In genomic region chr7:67805921-67806471, GRCh38 we compare ENCODE assay signal across 35 cellular contexts.
"Had no signal": no experiment of that assay in that cellular context is flagged by ENCODE, and none has a peak within 500 bp of the region (broad histone marks: within the 10 kb centered on the region; RNA-seq: fewer than 3 reads in every experiment).

No MANE protein-coding gene starts in this region.

- H3K27ac ChIP-seq: adrenal gland, ascending aorta, body of pancreas, brain microvascular endothelial cell, breast epithelium, cardiac muscle cell had no signal

- H3K36me3 ChIP-seq: adrenal gland, ascending aorta, brain microvascular endothelial cell, breast epithelium, cardiac muscle cell had no signal

- H3K9me3 ChIP-seq: adrenal gland, ascending aorta, body of pancreas, breast epithelium had no signal

- FAIRE-seq: astrocyte, bronchial epithelial cell had no signal

- ATAC-seq: activated naive CD4-positive, alpha-beta T cell treated with anti-CD3 and anti-CD28 coated beads, Interleukin-2, amount 50 U/mL, for 72 hours; activated naive CD8-positive, alpha-beta T cell treated with anti-CD3 and anti-CD28 coated beads, Interleukin-2, amount 50 U/mL, for 24 hours; activated T-cell treated with anti-CD3 and anti-CD28 coated beads, Interleukin-2, amount 50 U/mL, for 4 hours; activated T-cell treated with anti-CD3 and anti-CD28 coated beads, Interleukin-2, amount 50 U/mL, for 72 hours; activated T-helper 17 cell treated with anti-CD3 and anti-CD28 coated beads, Interleukin-2, amount 50 U/mL, for 72 hours; body of pancreas had no signal

- H3K27me3 ChIP-seq: adrenal gland, ascending aorta, body of pancreas, brain microvascular endothelial cell had no signal

- H3K4me1 ChIP-seq: adrenal gland, ascending aorta, body of pancreas, breast epithelium had no signal

- DNase-seq: activated effector memory CD4-positive, alpha-beta T cell treated with anti-CD3 and anti-CD28 coated beads, Interleukin-2, amount 50 U/mL, for 16 hours; activated effector memory CD4-positive, alpha-beta T cell treated with Interleukin-2 at 50 U/mL for 16 hours; activated gamma-delta T cell; activated gamma-delta T cell treated with Interleukin-2 at 50 U/mL for 16 hours; activated naive CD4-positive, alpha-beta T cell; activated naive CD4-positive, alpha-beta T cell treated with anti-CD3 and anti-CD28 coated beads for 36 hours; activated naive CD4-positive, alpha-beta T cell treated with anti-CD3 and anti-CD28 coated beads, Interleukin-2, amount 10 ng/mL, durations not matched to agents 7 days and 5 days; activated naive CD4-positive, alpha-beta T cell treated with anti-CD3 and anti-CD28 coated beads, Interleukin-2, amount 50 U/mL, for 16 hours; activated naive CD4-positive, alpha-beta T cell treated with Interleukin-2 at 50 U/mL for 16 hours; activated naive CD8-positive, alpha-beta T cell treated with anti-CD3 and anti-CD28 coated beads for 36 hours; activated naive CD8-positive, alpha-beta T cell treated with anti-CD3 and anti-CD28 coated beads, Interleukin-2, amount 10 ng/mL, durations not matched to agents 7 days and 5 days; activated naive CD8-positive, alpha-beta T cell treated with anti-CD3 and anti-CD28 coated beads, Interleukin-2, amount 50 U/mL, for 24 hours; activated T-cell treated with anti-CD3 and anti-CD28 coated beads for 4 hours; activated T-cell treated with anti-CD3 and anti-CD28 coated beads, Interleukin-2, amount 50 U/mL, for 1 hour; activated T-cell treated with anti-CD3 and anti-CD28 coated beads, Interleukin-2, amount 50 U/mL, for 24 hours; activated T-cell treated with anti-CD3 and anti-CD28 coated beads, Interleukin-2, amount 50 U/mL, for 4 hours; activated T-cell treated with anti-CD3 and anti-CD28 coated beads, Interleukin-2, amount 50 U/mL, for 48 hours; activated T-cell treated with anti-CD3 and anti-CD28 coated beads, Interleukin-2, amount 50 U/mL, for 72 hours; adrenal gland; amniotic stem cell; amygdala; anterior cingulate cortex; aorta; body of pancreas; brain microvascular endothelial cell; caudate nucleus; central memory CD4-positive, alpha-beta T cell; cerebellar nuclear complex had no signal

- H3K4me3 ChIP-seq: adrenal gland, ascending aorta, body of pancreas, breast epithelium, cardiac muscle cell had no signal
